Comparison of ENCODE assay signal across 1 cellular context in genomic region chr22:20803696-20804324, GRCh38.
TF ChIP-seq lines count a peak whose summit lies in the region.

No MANE protein-coding gene starts in this region.

TF ChIP-seq in K562, 482 proteins besides CTCF, POLR2A, EP300 and RAD21 (continued from another document and continues in another):
- no peak for TF ChIP-seq MGA (IDR thresholded peaks at IDR 0.05)
- TF ChIP-seq SOX6 (IDR thresholded peaks at IDR 0.05) = peak; percentile 9; the same call in 1 of the 2 replicates
- TF ChIP-seq CHCHD3 (CRISPR knock-in tag; IDR thresholded peaks at IDR 0.05) = peak; percentile 41; the same call in 1 of the 2 replicates
- TF ChIP-seq ZNF644 (tag; IDR thresholded peaks at IDR 0.05; ENCODE audit: low read depth) = no peak
- no peak for TF ChIP-seq ZBTB11 (CRISPR knock-in tag; IDR thresholded peaks at IDR 0.05)
- TF ChIP-seq RERE (CRISPR knock-in tag; IDR thresholded peaks at IDR 0.05; ENCODE audit: borderline replicate concordance) = no peak
- TF ChIP-seq ZBTB7A (IDR thresholded peaks at IDR 0.05; ENCODE audit: borderline replicate concordance, control insufficient read depth, low read depth, low read length) = peak; percentile 61; the same call in 1 of the 2 replicates
- no peak for TF ChIP-seq PRPF4 (IDR thresholded peaks at IDR 0.05; ENCODE audit: insufficient read depth, low read depth, low read length, poor library complexity, severe bottlenecking)
- TF ChIP-seq ZNF592 (IDR thresholded peaks at IDR 0.05) = no peak
- peak; percentile 97 for TF ChIP-seq ARID2 (IDR thresholded peaks at IDR 0.05)
- no peak for TF ChIP-seq ZNF589 (CRISPR knock-in tag; IDR thresholded peaks at IDR 0.05; ENCODE audit: low read depth)
- TF ChIP-seq SMARCA4 (IDR thresholded peaks at IDR 0.05) = no peak
- TF ChIP-seq ZMIZ1 (IDR thresholded peaks at IDR 0.05; ENCODE audit: low read depth in 2 of 2, low read length in 2 of 2) = peak in 1 of 2 experiments; percentile 37; a peak in 1 of 4 replicates
- no peak for TF ChIP-seq EP400 (IDR thresholded peaks at IDR 0.05)
- TF ChIP-seq ZNF239 (CRISPR knock-in tag; IDR thresholded peaks at IDR 0.05) = no peak
- TF ChIP-seq MED1 (CRISPR knock-in tag; IDR thresholded peaks at IDR 0.05; ENCODE audit: borderline replicate concordance) = 0 out of 2 replicates have a peak, but pooled peaks have one; percentile 20
- no peak for TF ChIP-seq TRIM24 (IDR thresholded peaks at IDR 0.05)
- TF ChIP-seq MLX (CRISPR knock-in tag; conservative IDR thresholded peaks at IDR 0.05) = peak in 1 of 2 experiments; percentile 75; a peak in 1 of 4 replicates
- no peak for TF ChIP-seq CBX2 (IDR thresholded peaks at IDR 0.05; ENCODE audit: insufficient read depth, low read length, poor library complexity, severe bottlenecking)
